ENCODE assay signal across 24 cellular contexts in genomic region chr2:30981519-30981918, GRCh38.
DNase-seq lines count a peak whose midpoint lies in the region; ATAC-seq, FAIRE-seq and TF ChIP-seq lines count a peak whose summit lies in the region.
"Had no signal": no experiment of that assay in that cellular context is flagged by ENCODE, and none has a peak within 500 bp of the region (broad histone marks: within the 10 kb centered on the region; RNA-seq: fewer than 3 reads in every experiment).

No MANE protein-coding gene starts in this region.

- H3K36me3 ChIP-seq in GM23338 (ENCODE audit: insufficient read depth) = no peaks in the 10 kb centered on the region; the same call in 1 of the 2 replicates
- H3K36me3 ChIP-seq in bronchial epithelial cell (ENCODE audit: control insufficient read depth, insufficient read depth, low read length) = no peaks in the 10 kb centered on the region
- H3K36me3 ChIP-seq in neural progenitor cell = no peaks in the 10 kb centered on the region
- H3K36me3 ChIP-seq in sigmoid colon = no peaks in the 10 kb centered on the region
- H3K36me3 ChIP-seq in body of pancreas (replicated peaks in 1 of 2; ENCODE audit: insufficient read depth in 1 of 2, low read depth in 2 of 2) = no peaks in the 10 kb centered on the region
- H3K36me3 ChIP-seq: Peyer's patch had no signal

- H2AFZ ChIP-seq in GM23338 (no peak overlapping the region), neural progenitor cell (replicated peaks) (peak overlapping the region; percentile 27)

- DNase-seq in GM23338 (ENCODE audit: low spot score) (peak; percentile 25), bronchial epithelial cell (ENCODE audit: low read depth) (no peak), neural progenitor cell (ENCODE audit: low spot score) (peak; percentile 26), sigmoid colon (no peak), HT-29 (ENCODE audit: low spot score) (no peak), pons (ENCODE audit: low spot score) (no peak), body of pancreas (no peak)
- DNase-seq in stimulated activated CD4-positive, alpha-beta T cell treated with anti-CD3 and anti-CD28 coated beads, Interleukin-2, amount 100 ng/mL, for 48 hours = no peak
- DNase-seq: Calu3; CD8-positive, alpha-beta memory T cell; DMS53; GF-D8; IMR-90; NCI-H1092 treated with DMSO at 0.1 percent for 48 hours; NCI-H1436 treated with DMSO at 0.1 percent for 48 hours; NCI-H2029; NCI-H2171; NCI-H345; NCI-H524; NCI-H82; Peyer's patch had no signal

- H3K27ac Mint-ChIP-seq in GM23338 (no peak overlapping the region), neural progenitor cell (peak overlapping the region; percentile 59)
- H3K27ac Mint-ChIP-seq: CD8-positive, alpha-beta memory T cell had no signal

- H3K4me1 Mint-ChIP-seq in GM23338 (peaks cover 21% of the 10 kb centered on the region), neural progenitor cell (peaks cover 23% of the 10 kb centered on the region)
- H3K4me1 Mint-ChIP-seq: CD8-positive, alpha-beta memory T cell had no signal

- H3K4me3 ChIP-seq in GM23338 = no peak overlapping the region
- no peak overlapping the region for H3K4me3 ChIP-seq in bronchial epithelial cell (ENCODE audit: low read depth, low read length)
- no peak overlapping the region for H3K4me3 ChIP-seq in neural progenitor cell
- H3K4me3 ChIP-seq in sigmoid colon = no peak overlapping the region
- no peak overlapping the region for H3K4me3 ChIP-seq in body of pancreas
- H3K4me3 ChIP-seq: Peyer's patch had no signal

- TF ChIP-seq POLR2A in sigmoid colon (IDR thresholded peaks at IDR 0.05) (no peak), body of pancreas (IDR thresholded peaks at IDR 0.05) (no peak)

- no peak overlapping the region for H3K4me3 Mint-ChIP-seq in GM23338
- H3K4me3 Mint-ChIP-seq in neural progenitor cell = no peak overlapping the region
- H3K4me3 Mint-ChIP-seq: CD8-positive, alpha-beta memory T cell had no signal

- H3K4me1 ChIP-seq in GM23338 (ENCODE audit: insufficient read depth) (peaks cover 4% of the 10 kb centered on the region; the same call in 1 of the 2 replicates), neural progenitor cell (peaks cover 7% of the 10 kb centered on the region), sigmoid colon (peaks cover 0 to 33% (median 27%) of the 10 kb centered on the region in 4 donors), body of pancreas (no peaks in the 10 kb centered on the region)
- H3K4me1 ChIP-seq: Peyer's patch had no signal

- intact Hi-C loops in sigmoid colon (cut with DNase I) (no loop called here), body of pancreas (cut with DNase I) (no loop called here)

- TF ChIP-seq EP300 in sigmoid colon (IDR thresholded peaks at IDR 0.05) = peak in 2 of 4 donors; percentile 48 to 52

- 76% methylated on average over 7 of the region's 7 CpGs for WGBS in sigmoid colon, 2 donors
- WGBS in body of pancreas, 2 donors = 65 to 67% methylated on average over 7 of the region's 7 CpGs

- H3K4me2 ChIP-seq in GM23338 (no peak overlapping the region), neural progenitor cell (no peak overlapping the region)
- H3K4me2 ChIP-seq: KMS-11 had no signal

- TF ChIP-seq CTCF in GM23338 (conservative IDR thresholded peaks at IDR 0.05; ENCODE audit: low read depth in 2 of 2) (no peak), bronchial epithelial cell (IDR thresholded peaks at IDR 0.05; ENCODE audit: insufficient read depth, low read length, severe bottlenecking) (no peak), neural progenitor cell (IDR thresholded peaks at IDR 0.05) (no peak), sigmoid colon (IDR thresholded peaks at IDR 0.05) (no peak), body of pancreas (IDR thresholded peaks at IDR 0.05) (no peak)

- H3K9me3 Mint-ChIP-seq in GM23338 = no peaks in the 10 kb centered on the region
- no peaks in the 10 kb centered on the region for H3K9me3 Mint-ChIP-seq in neural progenitor cell
- H3K9me3 Mint-ChIP-seq: CD8-positive, alpha-beta memory T cell had no signal

- no peaks in the 10 kb centered on the region for H3K79me2 ChIP-seq in GM23338 (replicated peaks; ENCODE audit: insufficient read depth)
- no peaks in the 10 kb centered on the region for H3K79me2 ChIP-seq in neural progenitor cell (ENCODE audit: low read depth)

- no peaks in the 10 kb centered on the region; the same call in 1 of the 2 replicates for H4K20me1 ChIP-seq in GM23338 (replicated peaks; ENCODE audit: insufficient read depth)
- H4K20me1 ChIP-seq in neural progenitor cell (ENCODE audit: low read depth) = no peaks in the 10 kb centered on the region

- H3F3A ChIP-seq in GM23338 (replicated peaks; ENCODE audit: low read depth) = no peaks in the 10 kb centered on the region
- H3F3A ChIP-seq in neural progenitor cell (ENCODE audit: low read depth) = no peaks in the 10 kb centered on the region

- H3K27me3 Mint-ChIP-seq in GM23338 (ENCODE audit: insufficient read depth, low read depth, poor library complexity) (peaks cover 6% of the 10 kb centered on the region), neural progenitor cell (ENCODE audit: insufficient read depth, low read depth) (peaks cover 3% of the 10 kb centered on the region)

- no peak overlapping the region for H3K9ac ChIP-seq in neural progenitor cell
- H3K9ac ChIP-seq: KMS-11 had no signal

- no peaks in the 10 kb centered on the region for H3K27me3 ChIP-seq in GM23338 (ENCODE audit: insufficient read depth)
- no peaks in the 10 kb centered on the region for H3K27me3 ChIP-seq in bronchial epithelial cell (ENCODE audit: control insufficient read depth, insufficient read depth, low read length)
- no peaks in the 10 kb centered on the region for H3K27me3 ChIP-seq in neural progenitor cell
- no peaks in the 10 kb centered on the region for H3K27me3 ChIP-seq in sigmoid colon
- H3K27me3 ChIP-seq in body of pancreas = no peaks in the 10 kb centered on the region
- H3K27me3 ChIP-seq: Peyer's patch had no signal

- no peak overlapping the region for H3K27ac ChIP-seq in GM23338 (ENCODE audit: low read depth)
- H3K27ac ChIP-seq in neural progenitor cell = no peak overlapping the region
- peak overlapping the region in 3 of 4 donors; percentile 39 to 74 (median 73) for H3K27ac ChIP-seq in sigmoid colon
- no peak overlapping the region for H3K27ac ChIP-seq in body of pancreas
- H3K27ac ChIP-seq: C4-2B, KMS-11, Peyer's patch had no signal

- no peak for ATAC-seq in GM23338
- ATAC-seq in body of pancreas = no peak

- H3K36me3 Mint-ChIP-seq in GM23338 (ENCODE audit: low read depth) (no peaks in the 10 kb centered on the region; the same call in 2 of the 3 replicates), neural progenitor cell (no peaks in the 10 kb centered on the region)
- H3K36me3 Mint-ChIP-seq: CD8-positive, alpha-beta memory T cell had no signal

- H3K9me3 ChIP-seq in neural progenitor cell (ENCODE audit: low read depth) (no peaks in the 10 kb centered on the region), sigmoid colon (no peaks in the 10 kb centered on the region), body of pancreas (no peaks in the 10 kb centered on the region)
- H3K9me3 ChIP-seq: Peyer's patch had no signal

- no peaks in the 10 kb centered on the region for H3K9me2 ChIP-seq in GM23338 (ENCODE audit: insufficient read depth)

- peak; percentile 86 for FAIRE-seq in bronchial epithelial cell (lab: Jason Lieb, UNC)
- FAIRE-seq: A204.1 had no signal

TF ChIP-seq in GM23338, 12 proteins besides CTCF, POLR2A, EP300 and RAD21 (continues in another document):
- TF ChIP-seq, protein P1, sequence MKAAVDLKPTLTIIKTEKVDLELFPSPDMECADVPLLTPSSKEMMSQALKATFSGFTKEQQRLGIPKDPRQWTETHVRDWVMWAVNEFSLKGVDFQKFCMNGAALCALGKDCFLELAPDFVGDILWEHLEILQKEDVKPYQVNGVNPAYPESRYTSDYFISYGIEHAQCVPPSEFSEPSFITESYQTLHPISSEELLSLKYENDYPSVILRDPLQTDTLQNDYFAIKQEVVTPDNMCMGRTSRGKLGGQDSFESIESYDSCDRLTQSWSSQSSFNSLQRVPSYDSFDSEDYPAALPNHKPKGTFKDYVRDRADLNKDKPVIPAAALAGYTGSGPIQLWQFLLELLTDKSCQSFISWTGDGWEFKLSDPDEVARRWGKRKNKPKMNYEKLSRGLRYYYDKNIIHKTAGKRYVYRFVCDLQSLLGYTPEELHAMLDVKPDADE (IDR thresholded peaks at IDR 0.05) = no peak

Comparison
In these comparisons a context has a peak if more than half of its experiments do, and no peak if none do; other contexts are left out.
1. DNase-seq: peak in GM23338 (single experiment) and neural progenitor cell (single experiment); none in bronchial epithelial cell (single experiment), sigmoid colon (single experiment), HT-29 (single experiment), pons (single experiment), body of pancreas (0 of 4) and stimulated activated CD4-positive, alpha-beta T cell treated with anti-CD3 and anti-CD28 coated beads, Interleukin-2, amount 100 ng/mL, for 48 hours (0 of 2).
2. H3K27ac ChIP-seq: peak in sigmoid colon (3 of 4); none in GM23338 (single experiment), neural progenitor cell (single experiment) and body of pancreas (0 of 4).